In genomic region chr17:63785556-63785955, GRCh38 we compare ENCODE assay signal across 13 cellular contexts. TPM values are rescaled to one million over a fixed set of nuclear protein-coding genes. Genes with fewer than 3 reads are reported as not detected.
DNase-seq lines count a peak whose midpoint lies in the region; ATAC-seq and TF ChIP-seq lines count a peak whose summit lies in the region.
"Had no signal": no experiment of that assay in that cellular context is flagged by ENCODE, and none has a peak within 500 bp of the region (broad histone marks: within the 10 kb centered on the region; RNA-seq: fewer than 3 reads in every experiment).

No MANE protein-coding gene starts in this region.

- H3K4me1 ChIP-seq in fibroblast of lung (ENCODE audit: control insufficient read depth, extremely low read depth, insufficient read depth, low read length), result no peaks in the 10 kb centered on the region

- H3K36me3 Mint-ChIP-seq in activated naive CD8-positive, alpha-beta T cell, result peaks cover 2% of the 10 kb centered on the region
- peaks cover 9% of the 10 kb centered on the region for H3K36me3 Mint-ChIP-seq in activated naive CD8-positive, alpha-beta T cell treated with anti-CD3 and anti-CD28 coated beads for 36 hours
- H3K36me3 Mint-ChIP-seq in T-helper 17 cell (ENCODE audit: low read depth), result peaks cover 10% of the 10 kb centered on the region

- H3K27ac ChIP-seq in fibroblast of lung (ENCODE audit: insufficient read depth, low read length), result no peak overlapping the region
- H3K27ac ChIP-seq: vagina had no signal

- ATAC-seq in T-helper 17 cell (no peak), GM19324 (IDR thresholded peaks at IDR 0.05; ENCODE audit: low FRiP score, unreplicated experiment) (no peak)

- H3K27me3 ChIP-seq in fibroblast of lung (ENCODE audit: control insufficient read depth, insufficient read depth, low read length), result no peaks in the 10 kb centered on the region
- H3K27me3 ChIP-seq: esophagus squamous epithelium, vagina had no signal

- H2AFZ ChIP-seq in fibroblast of lung (ENCODE audit: low read length), result no peak overlapping the region

- no peak for DNase-seq in activated naive CD8-positive, alpha-beta T cell treated with anti-CD3 and anti-CD28 coated beads for 36 hours
- DNase-seq in T-helper 17 cell (no peak), fibroblast of lung (ENCODE audit: low read depth in 2 of 2) (peak; percentile 31 to 76), stromal cell of bone marrow (ENCODE audit: low read depth) (peak; percentile 22), T1000 (lab: John Stamatoyannopoulos, UW) (no peak), NCI-H2029 (lab: John Stamatoyannopoulos, UW) (no peak)
- DNase-seq: activated gamma-delta T cell treated with Interleukin-2 at 50 U/mL for 16 hours, esophagus squamous epithelium, NCI-H2107 had no signal

- H3K4me1 Mint-ChIP-seq in activated naive CD8-positive, alpha-beta T cell (ENCODE audit: low read depth), result peaks cover 34% of the 10 kb centered on the region
- H3K4me1 Mint-ChIP-seq in activated naive CD8-positive, alpha-beta T cell treated with anti-CD3 and anti-CD28 coated beads for 36 hours, result peaks cover 30% of the 10 kb centered on the region
- H3K4me1 Mint-ChIP-seq in T-helper 17 cell, result peaks cover 24% of the 10 kb centered on the region

- no peaks in the 10 kb centered on the region for H3K27me3 Mint-ChIP-seq in activated naive CD8-positive, alpha-beta T cell
- H3K27me3 Mint-ChIP-seq in activated naive CD8-positive, alpha-beta T cell treated with anti-CD3 and anti-CD28 coated beads for 36 hours, result no peaks in the 10 kb centered on the region
- no peaks in the 10 kb centered on the region for H3K27me3 Mint-ChIP-seq in T-helper 17 cell
- H3K27me3 Mint-ChIP-seq: central memory CD8-positive, alpha-beta T cell had no signal

- H4K20me1 ChIP-seq in fibroblast of lung (ENCODE audit: control insufficient read depth, extremely low read depth, insufficient read depth, low read length), result no peaks in the 10 kb centered on the region

- no peak overlapping the region for H3K9ac ChIP-seq in fibroblast of lung (ENCODE audit: insufficient read depth, low read length)

- TF ChIP-seq CTCF in fibroblast of lung (conservative IDR thresholded peaks at IDR 0.05 in 1 of 2, IDR thresholded peaks at IDR 0.05 in 1 of 2; ENCODE audit: low read depth in 1 of 2, low read length in 2 of 2), result no peak

- H3K9me3 Mint-ChIP-seq in activated naive CD8-positive, alpha-beta T cell (ENCODE audit: low read depth), result no peaks in the 10 kb centered on the region
- H3K9me3 Mint-ChIP-seq in activated naive CD8-positive, alpha-beta T cell treated with anti-CD3 and anti-CD28 coated beads for 36 hours, result no peaks in the 10 kb centered on the region
- H3K9me3 Mint-ChIP-seq: central memory CD8-positive, alpha-beta T cell had no signal

- H3K4me3 ChIP-seq in fibroblast of lung (replicated peaks in 1 of 4; ENCODE audit: control extremely low read depth in 1 of 4, insufficient read depth in 1 of 4, low read depth in 3 of 4, low read length in 4 of 4), result no peak overlapping the region
- H3K4me3 ChIP-seq: esophagus squamous epithelium, vagina had no signal

- peaks cover 10% of the 10 kb centered on the region for H3K36me3 ChIP-seq in fibroblast of lung (ENCODE audit: control insufficient read depth, insufficient read depth, low read length)

- H3K27ac Mint-ChIP-seq in activated naive CD8-positive, alpha-beta T cell, result peak overlapping the region; percentile 35
- no peak overlapping the region for H3K27ac Mint-ChIP-seq in activated naive CD8-positive, alpha-beta T cell treated with anti-CD3 and anti-CD28 coated beads for 36 hours
- peak overlapping the region; percentile 49 for H3K27ac Mint-ChIP-seq in T-helper 17 cell

- H3K79me2 ChIP-seq in fibroblast of lung (ENCODE audit: control insufficient read depth, insufficient read depth, low read length), result peaks cover 72% of the 10 kb centered on the region

- no peak overlapping the region for H3K4me2 ChIP-seq in fibroblast of lung (ENCODE audit: extremely low read depth, insufficient read depth, low read length)

- H3K4me3 Mint-ChIP-seq in activated naive CD8-positive, alpha-beta T cell, result no peak overlapping the region
- H3K4me3 Mint-ChIP-seq in activated naive CD8-positive, alpha-beta T cell treated with anti-CD3 and anti-CD28 coated beads for 36 hours, result no peak overlapping the region
- no peak overlapping the region for H3K4me3 Mint-ChIP-seq in T-helper 17 cell
- H3K4me3 Mint-ChIP-seq: central memory CD8-positive, alpha-beta T cell had no signal

- no peaks in the 10 kb centered on the region for H3K9me3 ChIP-seq in T-helper 17 cell (ENCODE audit: control insufficient read depth, low read length, poor library complexity, severe bottlenecking)
- H3K9me3 ChIP-seq in fibroblast of lung (ENCODE audit: control insufficient read depth, insufficient read depth, low read depth, low read length), result no peaks in the 10 kb centered on the region
- H3K9me3 ChIP-seq: esophagus squamous epithelium, vagina had no signal

RNA-seq across cellular contexts. Expression of gene DDX42, which starts 11.6 kb away (rescaled TPM):
- 100 to 1,000 TPM; 105 to 107 TPM for total RNA-seq in activated naive CD8-positive, alpha-beta T cell treated with anti-CD3 and anti-CD28 coated beads for 36 hours
- total RNA-seq in T-helper 17 cell, result 10 to 100 TPM; 81.6 to 93.6 TPM
- 53.4 and 61.8 TPM in 2 replicates for total RNA-seq in fibroblast of lung
- polyA plus RNA-seq in fibroblast of lung, result 67.0 and 81.5 TPM in 2 replicates
- polyA plus RNA-seq in fibroblast of lung (2012), result 56.0 and 63.3 TPM in 2 replicates
- 15.6 and 63.3 TPM in 2 replicates for polyA minus RNA-seq in fibroblast of lung (ENCODE audit: low replicate concordance)

RNA-seq across cellular contexts. Expression of gene CCDC47, which starts 12.2 kb away (rescaled TPM):
- 10 to 100 TPM; 91.6 to 93.5 TPM for total RNA-seq in activated naive CD8-positive, alpha-beta T cell treated with anti-CD3 and anti-CD28 coated beads for 36 hours
- 10 to 100 TPM; 32.6 to 33.5 TPM for total RNA-seq in T-helper 17 cell
- 64.5 and 65.6 TPM in 2 replicates for total RNA-seq in fibroblast of lung
- polyA plus RNA-seq in fibroblast of lung, result 72.3 and 83.2 TPM in 2 replicates
- polyA plus RNA-seq in fibroblast of lung (2012), result 59.4 and 60.5 TPM in 2 replicates
- polyA minus RNA-seq in fibroblast of lung (ENCODE audit: low replicate concordance), result 24.7 and 37.8 TPM in 2 replicates

RNA-seq across cellular contexts. Expression of gene PSMC5, which starts 41.7 kb away (rescaled TPM):
- 100 to 1,000 TPM; 178 to 187 TPM for total RNA-seq in activated naive CD8-positive, alpha-beta T cell treated with anti-CD3 and anti-CD28 coated beads for 36 hours
- 10 to 100 TPM; 83.5 to 92.2 TPM for total RNA-seq in T-helper 17 cell
- 61.9 and 66.9 TPM in 2 replicates for total RNA-seq in fibroblast of lung
- 216 and 276 TPM in 2 replicates for polyA plus RNA-seq in fibroblast of lung
- 151 and 200 TPM in 2 replicates for polyA plus RNA-seq in fibroblast of lung (2012)
- polyA minus RNA-seq in fibroblast of lung (ENCODE audit: low replicate concordance), result 108 and 120 TPM in 2 replicates

RNA-seq across cellular contexts. Expression of gene FTSJ3, which starts 41.9 kb away (rescaled TPM):
- total RNA-seq in activated naive CD8-positive, alpha-beta T cell treated with anti-CD3 and anti-CD28 coated beads for 36 hours, result 10 to 100 TPM; 91.2 to 91.5 TPM
- 10 to 100 TPM; 44.2 to 54.3 TPM for total RNA-seq in T-helper 17 cell
- 61.8 and 86.5 TPM in 2 replicates for total RNA-seq in fibroblast of lung
- polyA plus RNA-seq in fibroblast of lung, result 37.8 and 62.2 TPM in 2 replicates
- 31.7 and 48.3 TPM in 2 replicates for polyA plus RNA-seq in fibroblast of lung (2012)
- 29.5 and 72.0 TPM in 2 replicates for polyA minus RNA-seq in fibroblast of lung (ENCODE audit: low replicate concordance)

RNA-seq across cellular contexts. Expression of gene STRADA, which starts 44.0 kb away (rescaled TPM):
- 10 to 100 TPM; 39.1 to 40.9 TPM for total RNA-seq in activated naive CD8-positive, alpha-beta T cell treated with anti-CD3 and anti-CD28 coated beads for 36 hours
- total RNA-seq in T-helper 17 cell, result 10 to 100 TPM; 44.5 to 50.2 TPM
- 14.6 and 22.8 TPM in 2 replicates for total RNA-seq in fibroblast of lung
- polyA plus RNA-seq in fibroblast of lung, result 22.8 and 29.2 TPM in 2 replicates
- polyA plus RNA-seq in fibroblast of lung (2012), result 17.3 and 23.4 TPM in 2 replicates
- polyA minus RNA-seq in fibroblast of lung (ENCODE audit: low replicate concordance), result 54.0 and 54.5 TPM in 2 replicates

Comparison
In these comparisons a context has a peak if more than half of its experiments do, and no peak if none do; other contexts are left out.
1. DNase-seq: peak in fibroblast of lung (2 of 2) and stromal cell of bone marrow (single experiment); none in activated naive CD8-positive, alpha-beta T cell treated with anti-CD3 and anti-CD28 coated beads for 36 hours (single experiment), T-helper 17 cell (0 of 3), T1000 (single experiment) and NCI-H2029 (single experiment).